8 cellular contexts compared by ENCODE assay signal in genomic region chr1:28437924-28438699, GRCh38.
DNase-seq lines count a peak whose midpoint lies in the region; ATAC-seq, FAIRE-seq and TF ChIP-seq lines count a peak whose summit lies in the region.

No MANE protein-coding gene starts in this region.

- POLR2A ChIA-PET in CD4-positive, alpha-beta T cell (lab: Charles Lee): interaction anchor here (1.1 kb wide), 1 partner anchor 110 kb away, joined by 3 read pairs; the partner anchor contains the start of gene MED18
- POLR2A ChIA-PET in PC-3 (lab: Charles Lee; ENCODE audit: unreplicated experiment): interaction anchor here (0.5 to 1.4 kb wide), 10 partner anchors 9 to 522 kb away, joined by 3 to 6 read pairs (median 4); partner anchors contain the start of gene TAF12

- no peak for DNase-seq in CD4-positive, alpha-beta T cell
- DNase-seq in H54 (ENCODE audit: insufficient read length, low spot score) (peak; percentile 34), PC-3 (peak; percentile 97), dedifferentiated amniotic fluid mesenchymal stem cell (ENCODE audit: extremely low spot score) (peak; percentile 97), stromal cell of bone marrow (ENCODE audit: low read depth) (peak; percentile 97)

- intact Hi-C loops in CD4-positive, alpha-beta T cell (cut with DNase I, micrococcal nuclease): no loop called here
- intact Hi-C loops in PC-3 (cut with micrococcal nuclease): no loop called here

- peak; percentile 39 for ATAC-seq in CD4-positive, alpha-beta T cell (ENCODE audit: poor library complexity)
- ATAC-seq in PC-3 (peak; percentile 98), GM21423 (IDR thresholded peaks at IDR 0.05; ENCODE audit: unreplicated experiment) (no peak), GM18502 (IDR thresholded peaks at IDR 0.05; ENCODE audit: poor library complexity, unreplicated experiment) (no peak)

- TF ChIP-seq RAD21 in liver (IDR thresholded peaks at IDR 0.05): peak; percentile 47 to 63

- no peak overlapping the region for H3K27ac Mint-ChIP-seq in CD4-positive, alpha-beta T cell

- peak overlapping the region; percentile 27; the same call in 1 of the 2 replicates for H2AFZ ChIP-seq in PC-3 (ENCODE audit: low read length)

- H3K27me3 ChIP-seq in CD4-positive, alpha-beta T cell (ENCODE audit: control insufficient read depth, insufficient read depth, low read length): no peaks in the 10 kb centered on the region
- H3K27me3 ChIP-seq in PC-3 (ENCODE audit: low read length): no peaks in the 10 kb centered on the region
- no peaks in the 10 kb centered on the region for H3K27me3 ChIP-seq in liver (ENCODE audit: control insufficient read depth in 4 of 4, insufficient read depth in 4 of 4, low read length in 3 of 4)

- peaks cover 16% of the 10 kb centered on the region for H3F3A ChIP-seq in PC-3 (ENCODE audit: low read length, unreplicated experiment)

- H3K27me3 Mint-ChIP-seq in CD4-positive, alpha-beta T cell: no peaks in the 10 kb centered on the region

- peaks cover 18% of the 10 kb centered on the region for H3K79me2 ChIP-seq in PC-3 (ENCODE audit: low read length)

- 30% methylated on average over 10 of the region's 10 CpGs for WGBS in liver

- peaks cover 34% of the 10 kb centered on the region for H3K4me1 ChIP-seq in PC-3 (ENCODE audit: insufficient read depth, low read length)
- peaks cover 0 to 23% (median 15%) of the 10 kb centered on the region in 4 donors for H3K4me1 ChIP-seq in liver (ENCODE audit: control insufficient read depth in 4 of 4, insufficient read depth in 4 of 4, low read length in 3 of 4)

- CTCF ChIA-PET in CD4-positive, alpha-beta T cell (lab: Charles Lee): no interaction called here
- CTCF ChIA-PET in PC-3 (lab: Charles Lee): interaction anchor here (0.5 to 1.0 kb wide), 3 partner anchors 16 to 313 kb away, joined by 3 to 5 read pairs (median 4); no protein-coding TSS in a partner anchor

- H3K36me3 ChIP-seq in PC-3 (ENCODE audit: low read depth, low read length) (no peaks in the 10 kb centered on the region), liver (ENCODE audit: control insufficient read depth in 4 of 4, insufficient read depth in 3 of 4, low read depth in 1 of 4, low read length in 3 of 4) (peaks cover 0 to 3% (median 0%) of the 10 kb centered on the region in 4 donors)

- H3K36me3 Mint-ChIP-seq in CD4-positive, alpha-beta T cell (ENCODE audit: low read depth): peaks cover 4% of the 10 kb centered on the region

- H3K4me3 ChIP-seq in PC-3 (ENCODE audit: low read length) (peak overlapping the region; percentile 67), liver (ENCODE audit: low read depth in 1 of 3, low read length in 3 of 3) (peak overlapping the region; percentile 35 to 46 (median 46))

- peak; percentile 100 for FAIRE-seq in H54 (lab: Jason Lieb, UNC)

- TSS peak; percentile 86 for BruUV-seq in PC-3 (replicated peaks; lab: Mats Ljungman, UMichigan)

- no peak overlapping the region for H3K27ac ChIP-seq in CD4-positive, alpha-beta T cell (ENCODE audit: low read depth, low read length)
- H3K27ac ChIP-seq in PC-3 (ENCODE audit: low read length) (peak overlapping the region; percentile 81), liver (ENCODE audit: low read depth in 1 of 2, low read length in 2 of 2) (peak overlapping the region; percentile 49 to 86)

- H4K20me1 ChIP-seq in PC-3 (ENCODE audit: low read length): no peaks in the 10 kb centered on the region

- peak; percentile 85 for TF ChIP-seq POLR2A in H54 (IDR thresholded peaks at IDR 0.05; ENCODE audit: low read depth, low read length)

- TF ChIP-seq CTCF in CD4-positive, alpha-beta T cell (IDR thresholded peaks at IDR 0.05): no peak
- TF ChIP-seq CTCF in PC-3 (conservative IDR thresholded peaks at IDR 0.05; ENCODE audit: low read depth, low read length): no peak
- no peak for TF ChIP-seq CTCF in liver (IDR thresholded peaks at IDR 0.05; ENCODE audit: low read depth, low read length, missing input control)

- no peaks in the 10 kb centered on the region for H3K9me2 ChIP-seq in PC-3 (replicated peaks; ENCODE audit: low read length)

- H3K4me2 ChIP-seq in PC-3 (ENCODE audit: low read length): peak overlapping the region; percentile 87

- H3K4me3 Mint-ChIP-seq in CD4-positive, alpha-beta T cell: no peak overlapping the region

- peak overlapping the region; percentile 13; the same call in 1 of the 2 replicates for H3K9ac ChIP-seq in PC-3 (ENCODE audit: low read length)
- H3K9ac ChIP-seq in liver (ENCODE audit: low read depth in 1 of 2, low read length in 2 of 2): peak overlapping the region; percentile 58 to 61

- H3K4me1 Mint-ChIP-seq in CD4-positive, alpha-beta T cell (ENCODE audit: low read depth): peaks cover 12% of the 10 kb centered on the region

- no peaks in the 10 kb centered on the region for H3K9me3 Mint-ChIP-seq in CD4-positive, alpha-beta T cell

- H3K9me3 ChIP-seq in CD4-positive, alpha-beta T cell (ENCODE audit: control insufficient read depth, low read length): no peaks in the 10 kb centered on the region
- no peaks in the 10 kb centered on the region for H3K9me3 ChIP-seq in PC-3 (ENCODE audit: low read length)
- H3K9me3 ChIP-seq in liver (ENCODE audit: control insufficient read depth in 4 of 4, low read length in 3 of 4): no peaks in the 10 kb centered on the region

TF ChIP-seq in liver, 16 proteins besides CTCF, POLR2A, EP300 and RAD21:
- peak; percentile 80 to 89 for TF ChIP-seq HNF4A (conservative IDR thresholded peaks at IDR 0.05)
- peak; percentile 79 for TF ChIP-seq MAX (IDR thresholded peaks at IDR 0.05)
- TF ChIP-seq NR2F2 (IDR thresholded peaks at IDR 0.05): no peak
- TF ChIP-seq REST (IDR thresholded peaks at IDR 0.05): peak; percentile 90
- TF ChIP-seq RXRA (IDR thresholded peaks at IDR 0.05): peak; percentile 63 to 72
- peak; percentile 79 for TF ChIP-seq FOXA2 (IDR thresholded peaks at IDR 0.05)
- peak; percentile 87 for TF ChIP-seq SP1 (IDR thresholded peaks at IDR 0.05)
- peak in 1 of 2 donors; percentile 93 for TF ChIP-seq JUND (IDR thresholded peaks at IDR 0.05)
- peak; percentile 50 for TF ChIP-seq ATF3 (IDR thresholded peaks at IDR 0.05)
- TF ChIP-seq YY1 (IDR thresholded peaks at IDR 0.05): peak; percentile 87
- peak in 1 of 2 donors; percentile 46 for TF ChIP-seq EGR1 (IDR thresholded peaks at IDR 0.05; ENCODE audit: low read depth in 2 of 2)
- TF ChIP-seq GABPA (IDR thresholded peaks at IDR 0.05 in 1 of 2, conservative IDR thresholded peaks at IDR 0.05 in 1 of 2): peak in 1 of 2 donors; percentile 75
- peak; percentile 64 for TF ChIP-seq FOXA1 (IDR thresholded peaks at IDR 0.05)
- TF ChIP-seq, protein P1, sequence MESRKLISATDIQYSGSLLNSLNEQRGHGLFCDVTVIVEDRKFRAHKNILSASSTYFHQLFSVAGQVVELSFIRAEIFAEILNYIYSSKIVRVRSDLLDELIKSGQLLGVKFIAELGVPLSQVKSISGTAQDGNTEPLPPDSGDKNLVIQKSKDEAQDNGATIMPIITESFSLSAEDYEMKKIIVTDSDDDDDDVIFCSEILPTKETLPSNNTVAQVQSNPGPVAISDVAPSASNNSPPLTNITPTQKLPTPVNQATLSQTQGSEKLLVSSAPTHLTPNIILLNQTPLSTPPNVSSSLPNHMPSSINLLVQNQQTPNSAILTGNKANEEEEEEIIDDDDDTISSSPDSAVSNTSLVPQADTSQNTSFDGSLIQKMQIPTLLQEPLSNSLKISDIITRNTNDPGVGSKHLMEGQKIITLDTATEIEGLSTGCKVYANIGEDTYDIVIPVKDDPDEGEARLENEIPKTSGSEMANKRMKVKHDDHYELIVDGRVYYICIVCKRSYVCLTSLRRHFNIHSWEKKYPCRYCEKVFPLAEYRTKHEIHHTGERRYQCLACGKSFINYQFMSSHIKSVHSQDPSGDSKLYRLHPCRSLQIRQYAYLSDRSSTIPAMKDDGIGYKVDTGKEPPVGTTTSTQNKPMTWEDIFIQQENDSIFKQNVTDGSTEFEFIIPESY (IDR thresholded peaks at IDR 0.05): peak; percentile 72
- TF ChIP-seq HNF4G (IDR thresholded peaks at IDR 0.05): peak; percentile 66
- peak; percentile 98 for TF ChIP-seq TAF1 (conservative IDR thresholded peaks at IDR 0.05)
TF ChIP-seq in liver: peak in this region for 15.

Comparison
In these comparisons a context has a peak if more than half of its experiments do, and no peak if none do; other contexts are left out.
1. ATAC-seq: peak in CD4-positive, alpha-beta T cell (single experiment) and PC-3 (single experiment); none in GM21423 (single experiment) and GM18502 (single experiment).
2. DNase-seq: peak in H54 (single experiment), PC-3 (single experiment), dedifferentiated amniotic fluid mesenchymal stem cell (single experiment) and stromal cell of bone marrow (single experiment); none in CD4-positive, alpha-beta T cell (0 of 10).